18 cellular contexts compared by ENCODE assay signal in the genomic region with DNA sequence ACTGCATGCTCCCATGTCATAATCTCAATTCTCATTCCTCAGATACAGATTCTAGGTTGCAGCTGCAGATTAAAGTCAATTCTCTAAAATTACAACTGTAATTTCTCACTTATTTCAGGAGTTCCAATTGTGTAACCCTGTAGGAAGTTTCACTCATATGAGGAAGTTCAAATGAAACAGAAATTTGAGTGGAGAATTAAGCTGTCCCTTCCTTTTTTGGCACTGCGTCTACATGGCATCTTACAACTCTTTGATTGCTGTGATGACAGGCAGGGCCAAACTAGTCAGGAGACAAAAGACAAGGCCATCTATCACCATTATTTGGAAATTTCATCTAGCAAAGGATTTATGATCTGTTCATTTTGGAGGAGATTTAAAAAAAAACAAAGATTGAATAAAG. TPM values are rescaled to one million over a fixed set of nuclear protein-coding genes. Genes with fewer than 3 reads are reported as not detected.
"Had no signal": no experiment of that assay in that cellular context is flagged by ENCODE, and none has a peak within 500 bp of the region (broad histone marks: within the 10 kb centered on the region; RNA-seq: fewer than 3 reads in every experiment).

No MANE protein-coding gene starts in this region.

- H3K27me3 Mint-ChIP-seq: activated CD8-positive, alpha-beta T cell treated with anti-CD3 and anti-CD28 coated beads for 36 hours; activated naive CD8-positive, alpha-beta T cell treated with anti-CD3 and anti-CD28 coated beads, Interleukin-2, amount 50 U/mL, for 24 hours had no signal

- DNase-seq: activated CD4-positive, alpha-beta T cell treated with anti-CD3 and anti-CD28 coated beads for 4 hours; activated CD8-positive, alpha-beta memory T cell treated with anti-CD3 and anti-CD28 coated beads, Interleukin-2, amount 50 U/mL, for 4 hours; activated CD8-positive, alpha-beta T cell treated with anti-CD3 and anti-CD28 coated beads for 36 hours; activated naive CD4-positive, alpha-beta T cell; activated naive CD8-positive, alpha-beta T cell treated with anti-CD3 and anti-CD28 coated beads, Interleukin-2, amount 50 U/mL, for 24 hours; colonic mucosa; effector CD8-positive, alpha-beta T cell; heart left ventricle; left colon; natural killer cell; occipital lobe; right cardiac atrium; small intestine; uterus; WERI-Rb-1 had no signal

- H3K36me3 Mint-ChIP-seq: natural killer cell had no signal

- H3K27ac Mint-ChIP-seq: activated CD8-positive, alpha-beta T cell treated with anti-CD3 and anti-CD28 coated beads for 36 hours; activated naive CD8-positive, alpha-beta T cell treated with anti-CD3 and anti-CD28 coated beads, Interleukin-2, amount 50 U/mL, for 24 hours; activated T-helper 1 cell treated with anti-CD3 and anti-CD28 coated beads, Interleukin-12 subunit alpha, Interleukin-12 subunit beta, Interleukin-2, Interleukin-4 antibody, amounts not matched to agents 30 ng/mL and 10 ng/mL and 1 ng/mL, durations not matched to agents 14 hours and 24 hours and 36 hours; natural killer cell; progenitor cell of endocrine pancreas had no signal

- H3K9me3 Mint-ChIP-seq: activated CD8-positive, alpha-beta T cell treated with anti-CD3 and anti-CD28 coated beads for 36 hours; activated naive CD8-positive, alpha-beta T cell treated with anti-CD3 and anti-CD28 coated beads, Interleukin-2, amount 50 U/mL, for 24 hours; activated T-helper 1 cell treated with anti-CD3 and anti-CD28 coated beads, Interleukin-12 subunit alpha, Interleukin-12 subunit beta, Interleukin-2, Interleukin-4 antibody, amounts not matched to agents 30 ng/mL and 10 ng/mL and 1 ng/mL, durations not matched to agents 14 hours and 24 hours and 36 hours; natural killer cell had no signal

- ATAC-seq: activated CD8-positive, alpha-beta T cell treated with anti-CD3 and anti-CD28 coated beads for 36 hours; activated naive CD8-positive, alpha-beta T cell treated with anti-CD3 and anti-CD28 coated beads, Interleukin-2, amount 50 U/mL, for 24 hours; heart left ventricle; left colon; natural killer cell had no signal

- H3K4me1 Mint-ChIP-seq: natural killer cell had no signal

- H3K4me3 Mint-ChIP-seq: activated CD8-positive, alpha-beta T cell treated with anti-CD3 and anti-CD28 coated beads for 36 hours; activated naive CD8-positive, alpha-beta T cell treated with anti-CD3 and anti-CD28 coated beads, Interleukin-2, amount 50 U/mL, for 24 hours; activated T-helper 1 cell treated with anti-CD3 and anti-CD28 coated beads, Interleukin-12 subunit alpha, Interleukin-12 subunit beta, Interleukin-2, Interleukin-4 antibody, amounts not matched to agents 30 ng/mL and 10 ng/mL and 1 ng/mL, durations not matched to agents 14 hours and 24 hours and 36 hours; natural killer cell had no signal

RNA-seq across cellular contexts. Expression of gene GRIP1, which starts 13.3 kb away (rescaled TPM):
- total RNA-seq: activated T-helper 1 cell treated with anti-CD3 and anti-CD28 coated beads, Interleukin-12 subunit alpha, Interleukin-12 subunit beta, Interleukin-2, Interleukin-4 antibody, amounts not matched to agents 30 ng/mL and 10 ng/mL and 1 ng/mL, durations not matched to agents 14 hours and 24 hours and 36 hours; fibroblast of lung had no signal
